In genomic region chr6:17988422-17988944, GRCh38 we compare ENCODE assay signal across 1 cellular context.
TF ChIP-seq lines count a peak whose summit lies in the region.

No MANE protein-coding gene starts in this region.

TF ChIP-seq in HepG2, 621 proteins besides CTCF, POLR2A, EP300 and RAD21 (continued from another document and continues in another):
- TF ChIP-seq NONO (IDR thresholded peaks at IDR 0.05), result no peak
- 0 out of 2 replicates have a peak, but pooled peaks have one; percentile 5 for TF ChIP-seq NONO (CRISPR knock-in tag; conservative IDR thresholded peaks at IDR 0.05)
- TF ChIP-seq ZFP90 (CRISPR knock-in tag; IDR thresholded peaks at IDR 0.05; ENCODE audit: borderline replicate concordance), result no peak
- no peak for TF ChIP-seq ZBTB2 (CRISPR knock-in tag; IDR thresholded peaks at IDR 0.05; ENCODE audit: low read depth)
- no peak for TF ChIP-seq FOXP4 (CRISPR knock-in tag; IDR thresholded peaks at IDR 0.05)
- TF ChIP-seq GATAD1 (CRISPR knock-in tag; IDR thresholded peaks at IDR 0.05), result no peak
- TF ChIP-seq ZMYM4 (CRISPR knock-in tag; IDR thresholded peaks at IDR 0.05), result peak; percentile 43; the same call in 1 of the 2 replicates
- TF ChIP-seq ZNF83 (CRISPR knock-in tag; IDR thresholded peaks at IDR 0.05; ENCODE audit: borderline replicate concordance), result no peak
- no peak for TF ChIP-seq ZBTB14 (CRISPR knock-in tag; IDR thresholded peaks at IDR 0.05)
- TF ChIP-seq KAT7 (CRISPR knock-in tag; IDR thresholded peaks at IDR 0.05; ENCODE audit: borderline replicate concordance), result no peak
- TF ChIP-seq HMG20A (CRISPR knock-in tag; IDR thresholded peaks at IDR 0.05; ENCODE audit: borderline replicate concordance), result no peak; the same call in 1 of the 2 replicates
- TF ChIP-seq ZNF143 (CRISPR knock-in tag; IDR thresholded peaks at IDR 0.05), result no peak
- TF ChIP-seq AGO2 (optimal IDR thresholded peaks at IDR 0.05; ENCODE audit: low read depth, low read length), result no peak
- TF ChIP-seq ZNF232 (CRISPR knock-in tag; IDR thresholded peaks at IDR 0.05; ENCODE audit: borderline replicate concordance), result peak; percentile 57; the same call in 1 of the 2 replicates
- no peak for TF ChIP-seq PBX3 (CRISPR knock-in tag; IDR thresholded peaks at IDR 0.05; ENCODE audit: borderline replicate concordance)
- no peak for TF ChIP-seq ZBTB1 (CRISPR knock-in tag; IDR thresholded peaks at IDR 0.05; ENCODE audit: borderline replicate concordance)
- TF ChIP-seq NFYB (CRISPR knock-in tag; IDR thresholded peaks at IDR 0.05), result no peak
- TF ChIP-seq MAFG (CRISPR knock-in tag; IDR thresholded peaks at IDR 0.05), result no peak
- no peak for TF ChIP-seq ZNF562 (CRISPR knock-in tag; IDR thresholded peaks at IDR 0.05; ENCODE audit: borderline replicate concordance)
- TF ChIP-seq ZNF687 (CRISPR knock-in tag; IDR thresholded peaks at IDR 0.05), result no peak; the same call in 1 of the 2 replicates
- TF ChIP-seq ZMYM3 (CRISPR knock-in tag; IDR thresholded peaks at IDR 0.05), result peak; percentile 80
- no peak for TF ChIP-seq ZNF530 (CRISPR knock-in tag; IDR thresholded peaks at IDR 0.05; ENCODE audit: low read depth)
- no peak for TF ChIP-seq ZSCAN5A (CRISPR knock-in tag; IDR thresholded peaks at IDR 0.05; ENCODE audit: borderline replicate concordance)
- no peak for TF ChIP-seq RBAK (CRISPR knock-in tag; IDR thresholded peaks at IDR 0.05)
- TF ChIP-seq ARNT (IDR thresholded peaks at IDR 0.05), result no peak
- TF ChIP-seq ZNF407 (CRISPR knock-in tag; IDR thresholded peaks at IDR 0.05; ENCODE audit: not compliant biosample characterization), result no peak
- no peak for TF ChIP-seq SP5 (CRISPR knock-in tag; IDR thresholded peaks at IDR 0.05; ENCODE audit: borderline replicate concordance, low read depth)
- no peak for TF ChIP-seq REST (IDR thresholded peaks at IDR 0.05; ENCODE audit: borderline replicate concordance in 1 of 2, low read depth in 1 of 2, low read length in 2 of 2)
- TF ChIP-seq ISX (CRISPR knock-in tag; conservative IDR thresholded peaks at IDR 0.05), result no peak
- no peak for TF ChIP-seq E2F2 (CRISPR knock-in tag; IDR thresholded peaks at IDR 0.05; ENCODE audit: borderline replicate concordance)
